23 cellular contexts compared by ENCODE assay signal in the genomic region with DNA sequence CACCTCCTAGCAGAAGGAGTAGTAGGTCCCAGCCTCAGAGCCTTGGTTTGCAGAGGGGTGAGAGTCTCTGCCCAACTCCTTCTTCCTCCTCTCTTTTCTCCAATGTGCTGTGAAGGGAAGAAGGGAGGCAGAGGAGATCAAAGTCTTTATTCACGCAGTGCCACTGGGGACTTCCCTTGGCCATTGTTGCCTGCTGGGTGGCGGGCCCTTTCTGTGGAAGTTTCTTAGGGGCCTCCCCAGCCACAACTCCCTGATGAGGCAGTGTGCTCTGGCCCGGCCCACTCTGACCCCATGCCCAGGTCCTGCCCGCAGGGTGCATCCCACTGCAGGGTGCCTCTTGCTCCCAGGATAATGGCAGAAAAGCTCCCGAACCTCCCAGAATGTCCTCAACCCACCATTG.
DNase-seq lines count a peak whose midpoint lies in the region; ATAC-seq and TF ChIP-seq lines count a peak whose summit lies in the region.
"Had no signal": no experiment of that assay in that cellular context is flagged by ENCODE, and none has a peak within 500 bp of the region (broad histone marks: within the 10 kb centered on the region; RNA-seq: fewer than 3 reads in every experiment).

No MANE protein-coding gene starts in this region.

- TF ChIP-seq RAD21 in SK-N-SH (IDR thresholded peaks at IDR 0.05; ENCODE audit: low read length) = no peak

- CTCF ChIA-PET in SK-N-SH (lab: Yijun Ruan, JAX) = no interaction called here

- H3K27me3 ChIP-seq in SK-N-SH (ENCODE audit: insufficient read depth) = no peaks in the 10 kb centered on the region
- H3K27me3 ChIP-seq in adipocyte (replicated peaks; ENCODE audit: control insufficient read depth, insufficient read depth, low read length) = no peaks in the 10 kb centered on the region
- H3K27me3 ChIP-seq: BLaER1 treated with 17β-estradiol and CSF1 and Interleukin-3, amounts not matched to agents 10 nM and 100 nM had no signal

- H3F3A ChIP-seq in SK-N-SH (replicated peaks; ENCODE audit: insufficient read depth) = peaks cover 7% of the 10 kb centered on the region

- no peak overlapping the region for H3K4me3 Mint-ChIP-seq in nephron
- H3K4me3 Mint-ChIP-seq in stimulated activated memory B cell treated with anti-CD40 and anti-IgM and Interleukin-4, amounts not matched to agents 10 μg/mL and 1 μg/mL and 100 μg/mL, for 72 hours = no peak overlapping the region
- H3K4me3 Mint-ChIP-seq: CD4-positive, alpha-beta memory T cell; IgD-negative memory B cell had no signal

- H3K4me2 ChIP-seq in SK-N-SH = peak overlapping the region; percentile 52; the same call in 1 of the 2 replicates
- H3K4me2 ChIP-seq: BLaER1 treated with 17β-estradiol and CSF1 and Interleukin-3, amounts not matched to agents 10 nM and 100 nM had no signal

- no peaks in the 10 kb centered on the region for H3K9me2 ChIP-seq in SK-N-SH

- no peak for TF ChIP-seq EP300 in SK-N-SH (IDR thresholded peaks at IDR 0.05; ENCODE audit: borderline replicate concordance in 1 of 2, low read depth in 1 of 2, low read length in 1 of 2)

- H3K27me3 Mint-ChIP-seq in nephron (ENCODE audit: low read depth) = peaks cover 8% of the 10 kb centered on the region
- H3K27me3 Mint-ChIP-seq in stimulated activated memory B cell treated with anti-CD40 and anti-IgM and Interleukin-4, amounts not matched to agents 10 μg/mL and 1 μg/mL and 100 μg/mL, for 72 hours = peaks cover 57% of the 10 kb centered on the region

- no peaks in the 10 kb centered on the region for H3K9me3 Mint-ChIP-seq in nephron
- no peaks in the 10 kb centered on the region for H3K9me3 Mint-ChIP-seq in stimulated activated memory B cell treated with anti-CD40 and anti-IgM and Interleukin-4, amounts not matched to agents 10 μg/mL and 1 μg/mL and 100 μg/mL, for 72 hours
- H3K9me3 Mint-ChIP-seq: CD4-positive, alpha-beta memory T cell; IgD-negative memory B cell had no signal

- DNase-seq in SK-N-SH (no peak), adipocyte (ENCODE audit: low read depth) (no peak), NCI-H524 (lab: John Stamatoyannopoulos, UW) (no peak), hypothalamus (lab: John Stamatoyannopoulos, UW) (no peak)
- DNase-seq: 8988T; Caco-2; CD4-positive, alpha-beta memory T cell; DMS 273 treated with DMSO at 0.1 percent for 48 hours; DND-41; MV-4-11; NCI-H2029 treated with DMSO at 0.1 percent for 48 hours; NCI-H526; OCI-M1; SHP77 had no signal

- ATAC-seq in SK-N-SH treated with all-trans-retinoic acid at 6 μM for 48 hours (no peak), HG02759 (IDR thresholded peaks at IDR 0.05; ENCODE audit: unreplicated experiment) (no peak)
- peak; percentile 48 for ATAC-seq in stimulated activated memory B cell treated with anti-CD40 and anti-IgM and Interleukin-4, amounts not matched to agents 10 μg/mL and 1 μg/mL and 100 μg/mL, for 72 hours
- ATAC-seq: GM12878 had no signal

- TF ChIP-seq CTCF in SK-N-SH (IDR thresholded peaks at IDR 0.05) = no peak
- TF ChIP-seq CTCF in nephron (IDR thresholded peaks at IDR 0.05; ENCODE audit: unreplicated experiment in 3 of 3) = no peak

- no peaks in the 10 kb centered on the region for H3K36me3 Mint-ChIP-seq in nephron (ENCODE audit: low read depth)
- no peaks in the 10 kb centered on the region for H3K36me3 Mint-ChIP-seq in stimulated activated memory B cell treated with anti-CD40 and anti-IgM and Interleukin-4, amounts not matched to agents 10 μg/mL and 1 μg/mL and 100 μg/mL, for 72 hours
- H3K36me3 Mint-ChIP-seq: CD4-positive, alpha-beta memory T cell; IgD-negative memory B cell had no signal

- H3K4me1 ChIP-seq in SK-N-SH (ENCODE audit: control insufficient read depth in 1 of 2, insufficient read depth in 2 of 2, low read depth in 1 of 2, low read length in 1 of 2) (peaks cover 10 to 16% of the 10 kb centered on the region in 2 experiments), adipocyte (ENCODE audit: control insufficient read depth, insufficient read depth, low read length) (peaks cover 60% of the 10 kb centered on the region)
- H3K4me1 ChIP-seq: BLaER1 treated with 17β-estradiol and CSF1 and Interleukin-3, amounts not matched to agents 10 nM and 100 nM; Caco-2 had no signal

- peaks cover 47% of the 10 kb centered on the region for H3K4me1 Mint-ChIP-seq in nephron
- H3K4me1 Mint-ChIP-seq in stimulated activated memory B cell treated with anti-CD40 and anti-IgM and Interleukin-4, amounts not matched to agents 10 μg/mL and 1 μg/mL and 100 μg/mL, for 72 hours = no peaks in the 10 kb centered on the region
- H3K4me1 Mint-ChIP-seq: CD4-positive, alpha-beta memory T cell; IgD-negative memory B cell had no signal

- no peaks in the 10 kb centered on the region for H4K20me1 ChIP-seq in SK-N-SH (ENCODE audit: insufficient read depth)
- H4K20me1 ChIP-seq: BLaER1 treated with 17β-estradiol and CSF1 and Interleukin-3, amounts not matched to agents 10 nM and 100 nM had no signal

- H3K9ac ChIP-seq in SK-N-SH = no peak overlapping the region
- H3K9ac ChIP-seq in adipocyte (ENCODE audit: low read length) = no peak overlapping the region
- H3K9ac ChIP-seq: BLaER1 treated with 17β-estradiol and CSF1 and Interleukin-3, amounts not matched to agents 10 nM and 100 nM; GM23248 had no signal

- no peak overlapping the region for H2AFZ ChIP-seq in SK-N-SH (ENCODE audit: low read depth)
- H2AFZ ChIP-seq: GM23248 had no signal

- WGBS in SK-N-SH (ENCODE audit: low lambda C conversion rate) = 82% methylated on average over 2 of the region's 5 CpGs

- H3K4me3 ChIP-seq in SK-N-SH (ENCODE audit: low read depth in 2 of 2, low read length in 1 of 2) (no peak overlapping the region), adipocyte (ENCODE audit: low read length) (peak overlapping the region; percentile 31)
- H3K4me3 ChIP-seq: BLaER1 treated with 17β-estradiol and CSF1 and Interleukin-3, amounts not matched to agents 10 nM and 100 nM; GM12878; GM23248; HAP-1 had no signal

- no peaks in the 10 kb centered on the region for H3K36me3 ChIP-seq in SK-N-SH (replicated peaks in 1 of 2; ENCODE audit: control insufficient read depth in 1 of 2, insufficient read depth in 2 of 2, low read length in 1 of 2)
- no peaks in the 10 kb centered on the region for H3K36me3 ChIP-seq in adipocyte (ENCODE audit: control insufficient read depth, insufficient read depth, low read length, severe bottlenecking)
- H3K36me3 ChIP-seq: BLaER1 treated with 17β-estradiol and CSF1 and Interleukin-3, amounts not matched to agents 10 nM and 100 nM; HAP-1 had no signal

- H3K9me3 ChIP-seq in SK-N-SH (no peaks in the 10 kb centered on the region), adipocyte (ENCODE audit: control insufficient read depth, low read length) (no peaks in the 10 kb centered on the region)
- H3K9me3 ChIP-seq: Caco-2, HAP-1 had no signal

- no peaks in the 10 kb centered on the region for H3K79me2 ChIP-seq in SK-N-SH (ENCODE audit: insufficient read depth)

- POLR2A ChIA-PET in SK-N-SH (lab: Yijun Ruan, JAX) = no interaction called here

- H3K27ac ChIP-seq in SK-N-SH (ENCODE audit: low read depth in 2 of 2, low read length in 1 of 2) = peak overlapping the region in 1 of 2 experiments; percentile 67; a peak in 2 of 4 replicates
- H3K27ac ChIP-seq: BLaER1 treated with 17β-estradiol and CSF1 and Interleukin-3, amounts not matched to agents 10 nM and 100 nM; GM23248 had no signal

- peak overlapping the region in 2 of 3 experiments; percentile 70 to 79 for H3K27ac Mint-ChIP-seq in nephron
- H3K27ac Mint-ChIP-seq in stimulated activated memory B cell treated with anti-CD40 and anti-IgM and Interleukin-4, amounts not matched to agents 10 μg/mL and 1 μg/mL and 100 μg/mL, for 72 hours = no peak overlapping the region
- H3K27ac Mint-ChIP-seq: CD4-positive, alpha-beta memory T cell; IgD-negative memory B cell had no signal

TF ChIP-seq in SK-N-SH, 30 proteins besides CTCF, POLR2A, EP300 and RAD21 (continues in another document):
- TF ChIP-seq, protein P1, sequence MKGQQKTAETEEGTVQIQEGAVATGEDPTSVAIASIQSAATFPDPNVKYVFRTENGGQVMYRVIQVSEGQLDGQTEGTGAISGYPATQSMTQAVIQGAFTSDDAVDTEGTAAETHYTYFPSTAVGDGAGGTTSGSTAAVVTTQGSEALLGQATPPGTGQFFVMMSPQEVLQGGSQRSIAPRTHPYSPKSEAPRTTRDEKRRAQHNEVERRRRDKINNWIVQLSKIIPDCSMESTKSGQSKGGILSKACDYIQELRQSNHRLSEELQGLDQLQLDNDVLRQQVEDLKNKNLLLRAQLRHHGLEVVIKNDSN (IDR thresholded peaks at IDR 0.05; ENCODE audit: borderline replicate concordance, low read depth) = no peak
- TF ChIP-seq FOXJ3 (CRISPR knock-in tag; IDR thresholded peaks at IDR 0.05) (no peak), EZH2phosphoT487 (IDR thresholded peaks at IDR 0.05; ENCODE audit: borderline replicate concordance, low read depth) (no peak)
- TF ChIP-seq, protein P2, sequence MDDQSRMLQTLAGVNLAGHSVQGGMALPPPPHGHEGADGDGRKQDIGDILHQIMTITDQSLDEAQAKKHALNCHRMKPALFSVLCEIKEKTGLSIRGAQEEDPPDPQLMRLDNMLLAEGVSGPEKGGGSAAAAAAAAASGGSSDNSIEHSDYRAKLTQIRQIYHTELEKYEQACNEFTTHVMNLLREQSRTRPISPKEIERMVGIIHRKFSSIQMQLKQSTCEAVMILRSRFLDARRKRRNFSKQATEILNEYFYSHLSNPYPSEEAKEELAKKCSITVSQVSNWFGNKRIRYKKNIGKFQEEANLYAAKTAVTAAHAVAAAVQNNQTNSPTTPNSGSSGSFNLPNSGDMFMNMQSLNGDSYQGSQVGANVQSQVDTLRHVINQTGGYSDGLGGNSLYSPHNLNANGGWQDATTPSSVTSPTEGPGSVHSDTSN (IDR thresholded peaks at IDR 0.05) = no peak
